ENCODE assay signal across 1 cellular context in the genomic region with DNA sequence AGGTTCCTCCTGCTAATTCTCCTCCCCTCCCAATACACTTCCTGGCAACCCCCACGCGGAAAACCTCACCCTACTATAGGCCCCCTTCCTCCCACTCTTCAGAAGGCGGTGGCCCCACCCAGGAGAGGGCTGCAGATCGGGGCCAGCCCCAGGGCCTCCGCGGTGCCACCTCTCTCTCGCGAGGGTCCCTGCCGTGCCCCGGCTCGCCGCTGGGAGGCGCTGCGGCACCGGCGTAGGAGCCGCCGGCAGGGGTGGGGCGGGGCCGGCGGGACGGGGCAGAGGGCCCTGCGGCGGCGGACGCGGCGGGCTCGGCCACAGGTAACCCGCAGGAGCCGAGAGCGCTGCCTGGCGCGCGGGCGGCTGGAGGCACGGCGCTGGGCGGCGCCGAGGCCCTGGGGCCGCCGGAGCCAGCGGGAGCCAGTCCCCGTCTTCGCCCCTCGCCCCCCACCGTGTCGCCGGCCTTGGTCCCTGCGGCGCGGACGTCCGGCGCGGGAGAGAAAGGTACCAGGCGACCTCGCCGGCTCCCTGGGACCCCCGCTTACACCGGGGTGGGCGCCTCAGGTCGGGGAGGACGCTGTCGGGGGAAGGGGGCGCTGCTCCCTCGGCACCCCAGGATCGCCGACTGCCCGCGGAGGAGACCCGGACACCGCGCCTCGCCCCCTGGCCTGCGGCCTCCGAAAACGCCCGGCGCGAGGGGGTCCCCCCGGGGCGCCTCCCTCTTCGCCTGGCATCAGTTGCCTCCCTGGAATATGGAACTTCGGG.
TF ChIP-seq lines count a peak whose summit lies in the region.

A gene (plus strand): TSS at position 278 of the 762 bp plus-strand sequence. CDS start 133,825 bp downstream, outside the sequence.

TF ChIP-seq in HepG2, 621 proteins besides CTCF, POLR2A, EP300 and RAD21 (continued from another document):
- TF ChIP-seq GTF3A (CRISPR knock-in tag; conservative IDR thresholded peaks at IDR 0.05) (no peak), ARNT2 (CRISPR knock-in tag; IDR thresholded peaks at IDR 0.05; ENCODE audit: low read depth) (peak; percentile 65; the same call in 1 of the 2 replicates), DNMT1 (CRISPR knock-in tag; IDR thresholded peaks at IDR 0.05) (0 out of 2 replicates have a peak, but pooled peaks have one; percentile 38), ZNF331 (CRISPR knock-in tag; IDR thresholded peaks at IDR 0.05) (peak; percentile 42; the same call in 1 of the 2 replicates), THAP11 (CRISPR knock-in tag; IDR thresholded peaks at IDR 0.05) (peak; percentile 24; the same call in 1 of the 2 replicates), BCL6 (CRISPR knock-in tag; IDR thresholded peaks at IDR 0.05) (no peak), MEIS2 (CRISPR knock-in tag; IDR thresholded peaks at IDR 0.05) (0 out of 2 replicates have a peak, but pooled peaks have one; percentile 31), ZFY (CRISPR knock-in tag; IDR thresholded peaks at IDR 0.05) (peak; percentile 40), SKI (IDR thresholded peaks at IDR 0.05; ENCODE audit: partially characterized antibody) (peak; percentile 71), MXI1 (IDR thresholded peaks at IDR 0.05; ENCODE audit: borderline replicate concordance, low read depth, low read length) (no peak), ZNF160 (CRISPR knock-in tag; IDR thresholded peaks at IDR 0.05) (0 out of 2 replicates have a peak, but pooled peaks have one; percentile 41), HOXD1 (CRISPR knock-in tag; IDR thresholded peaks at IDR 0.05) (no peak), ZNF614 (CRISPR knock-in tag; IDR thresholded peaks at IDR 0.05; ENCODE audit: borderline replicate concordance) (0 out of 2 replicates have a peak, but pooled peaks have one; percentile 21), SP4 (CRISPR knock-in tag; IDR thresholded peaks at IDR 0.05) (peak; percentile 37; the same call in 1 of the 2 replicates), TBL1XR1 (IDR thresholded peaks at IDR 0.05; ENCODE audit: borderline replicate concordance, low read length, partially characterized antibody) (no peak), TARDBP (CRISPR knock-in tag; IDR thresholded peaks at IDR 0.05) (0 out of 2 replicates have a peak, but pooled peaks have one; percentile 50), ZNF235 (CRISPR knock-in tag; IDR thresholded peaks at IDR 0.05; ENCODE audit: borderline replicate concordance) (0 out of 2 replicates have a peak, but pooled peaks have one; percentile 27), ZNF619 (CRISPR knock-in tag; IDR thresholded peaks at IDR 0.05) (no peak), NR2F1 (CRISPR knock-in tag; IDR thresholded peaks at IDR 0.05) (no peak), TOE1 (CRISPR knock-in tag; IDR thresholded peaks at IDR 0.05) (no peak), FOXA3 (CRISPR knock-in tag; IDR thresholded peaks at IDR 0.05) (peak; percentile 11; the same call in 1 of the 2 replicates), POGZ (CRISPR knock-in tag; IDR thresholded peaks at IDR 0.05) (peak; percentile 40; the same call in 1 of the 2 replicates), SPEN (CRISPR knock-in tag; IDR thresholded peaks at IDR 0.05; ENCODE audit: low read depth) (no peak; the same call in 1 of the 2 replicates), ZNF329 (CRISPR knock-in tag; IDR thresholded peaks at IDR 0.05; ENCODE audit: low read depth) (0 out of 2 replicates have a peak, but pooled peaks have one; percentile 34)
- TF ChIP-seq, protein P1, sequence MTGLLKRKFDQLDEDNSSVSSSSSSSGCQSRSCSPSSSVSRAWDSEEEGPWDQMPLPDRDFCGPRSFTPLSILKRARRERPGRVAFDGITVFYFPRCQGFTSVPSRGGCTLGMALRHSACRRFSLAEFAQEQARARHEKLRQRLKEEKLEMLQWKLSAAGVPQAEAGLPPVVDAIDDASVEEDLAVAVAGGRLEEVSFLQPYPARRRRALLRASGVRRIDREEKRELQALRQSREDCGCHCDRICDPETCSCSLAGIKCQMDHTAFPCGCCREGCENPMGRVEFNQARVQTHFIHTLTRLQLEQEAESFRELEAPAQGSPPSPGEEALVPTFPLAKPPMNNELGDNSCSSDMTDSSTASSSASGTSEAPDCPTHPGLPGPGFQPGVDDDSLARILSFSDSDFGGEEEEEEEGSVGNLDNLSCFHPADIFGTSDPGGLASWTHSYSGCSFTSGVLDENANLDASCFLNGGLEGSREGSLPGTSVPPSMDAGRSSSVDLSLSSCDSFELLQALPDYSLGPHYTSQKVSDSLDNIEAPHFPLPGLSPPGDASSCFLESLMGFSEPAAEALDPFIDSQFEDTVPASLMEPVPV (CRISPR knock-in tag; IDR thresholded peaks at IDR 0.05), result no peak
- TF ChIP-seq, protein P2, sequence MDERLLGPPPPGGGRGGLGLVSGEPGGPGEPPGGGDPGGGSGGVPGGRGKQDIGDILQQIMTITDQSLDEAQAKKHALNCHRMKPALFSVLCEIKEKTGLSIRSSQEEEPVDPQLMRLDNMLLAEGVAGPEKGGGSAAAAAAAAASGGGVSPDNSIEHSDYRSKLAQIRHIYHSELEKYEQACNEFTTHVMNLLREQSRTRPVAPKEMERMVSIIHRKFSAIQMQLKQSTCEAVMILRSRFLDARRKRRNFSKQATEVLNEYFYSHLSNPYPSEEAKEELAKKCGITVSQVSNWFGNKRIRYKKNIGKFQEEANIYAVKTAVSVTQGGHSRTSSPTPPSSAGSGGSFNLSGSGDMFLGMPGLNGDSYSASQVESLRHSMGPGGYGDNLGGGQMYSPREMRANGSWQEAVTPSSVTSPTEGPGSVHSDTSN (CRISPR knock-in tag; IDR thresholded peaks at IDR 0.05), result no peak
- TF ChIP-seq, protein P3, sequence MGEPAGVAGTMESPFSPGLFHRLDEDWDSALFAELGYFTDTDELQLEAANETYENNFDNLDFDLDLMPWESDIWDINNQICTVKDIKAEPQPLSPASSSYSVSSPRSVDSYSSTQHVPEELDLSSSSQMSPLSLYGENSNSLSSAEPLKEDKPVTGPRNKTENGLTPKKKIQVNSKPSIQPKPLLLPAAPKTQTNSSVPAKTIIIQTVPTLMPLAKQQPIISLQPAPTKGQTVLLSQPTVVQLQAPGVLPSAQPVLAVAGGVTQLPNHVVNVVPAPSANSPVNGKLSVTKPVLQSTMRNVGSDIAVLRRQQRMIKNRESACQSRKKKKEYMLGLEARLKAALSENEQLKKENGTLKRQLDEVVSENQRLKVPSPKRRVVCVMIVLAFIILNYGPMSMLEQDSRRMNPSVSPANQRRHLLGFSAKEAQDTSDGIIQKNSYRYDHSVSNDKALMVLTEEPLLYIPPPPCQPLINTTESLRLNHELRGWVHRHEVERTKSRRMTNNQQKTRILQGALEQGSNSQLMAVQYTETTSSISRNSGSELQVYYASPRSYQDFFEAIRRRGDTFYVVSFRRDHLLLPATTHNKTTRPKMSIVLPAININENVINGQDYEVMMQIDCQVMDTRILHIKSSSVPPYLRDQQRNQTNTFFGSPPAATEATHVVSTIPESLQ (CRISPR knock-in tag; conservative IDR thresholded peaks at IDR 0.05), result no peak
- TF ChIP-seq, protein P4, sequence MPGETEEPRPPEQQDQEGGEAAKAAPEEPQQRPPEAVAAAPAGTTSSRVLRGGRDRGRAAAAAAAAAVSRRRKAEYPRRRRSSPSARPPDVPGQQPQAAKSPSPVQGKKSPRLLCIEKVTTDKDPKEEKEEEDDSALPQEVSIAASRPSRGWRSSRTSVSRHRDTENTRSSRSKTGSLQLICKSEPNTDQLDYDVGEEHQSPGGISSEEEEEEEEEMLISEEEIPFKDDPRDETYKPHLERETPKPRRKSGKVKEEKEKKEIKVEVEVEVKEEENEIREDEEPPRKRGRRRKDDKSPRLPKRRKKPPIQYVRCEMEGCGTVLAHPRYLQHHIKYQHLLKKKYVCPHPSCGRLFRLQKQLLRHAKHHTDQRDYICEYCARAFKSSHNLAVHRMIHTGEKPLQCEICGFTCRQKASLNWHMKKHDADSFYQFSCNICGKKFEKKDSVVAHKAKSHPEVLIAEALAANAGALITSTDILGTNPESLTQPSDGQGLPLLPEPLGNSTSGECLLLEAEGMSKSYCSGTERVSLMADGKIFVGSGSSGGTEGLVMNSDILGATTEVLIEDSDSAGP (CRISPR knock-in tag; IDR thresholded peaks at IDR 0.05; ENCODE audit: borderline replicate concordance), result 0 out of 2 replicates have a peak, but pooled peaks have one; percentile 22
- TF ChIP-seq, protein P5, sequence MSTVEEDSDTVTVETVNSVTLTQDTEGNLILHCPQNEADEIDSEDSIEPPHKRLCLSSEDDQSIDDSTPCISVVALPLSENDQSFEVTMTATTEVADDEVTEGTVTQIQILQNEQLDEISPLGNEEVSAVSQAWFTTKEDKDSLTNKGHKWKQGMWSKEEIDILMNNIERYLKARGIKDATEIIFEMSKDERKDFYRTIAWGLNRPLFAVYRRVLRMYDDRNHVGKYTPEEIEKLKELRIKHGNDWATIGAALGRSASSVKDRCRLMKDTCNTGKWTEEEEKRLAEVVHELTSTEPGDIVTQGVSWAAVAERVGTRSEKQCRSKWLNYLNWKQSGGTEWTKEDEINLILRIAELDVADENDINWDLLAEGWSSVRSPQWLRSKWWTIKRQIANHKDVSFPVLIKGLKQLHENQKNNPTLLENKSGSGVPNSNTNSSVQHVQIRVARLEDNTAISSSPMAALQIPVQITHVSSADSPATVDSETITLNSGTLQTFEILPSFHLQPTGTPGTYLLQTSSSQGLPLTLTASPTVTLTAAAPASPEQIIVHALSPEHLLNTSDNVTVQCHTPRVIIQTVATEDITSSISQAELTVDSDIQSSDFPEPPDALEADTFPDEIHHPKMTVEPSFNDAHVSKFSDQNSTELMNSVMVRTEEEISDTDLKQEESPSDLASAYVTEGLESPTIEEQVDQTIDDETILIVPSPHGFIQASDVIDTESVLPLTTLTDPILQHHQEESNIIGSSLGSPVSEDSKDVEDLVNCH (CRISPR knock-in tag; IDR thresholded peaks at IDR 0.05), result no peak
- TF ChIP-seq, protein P6, sequence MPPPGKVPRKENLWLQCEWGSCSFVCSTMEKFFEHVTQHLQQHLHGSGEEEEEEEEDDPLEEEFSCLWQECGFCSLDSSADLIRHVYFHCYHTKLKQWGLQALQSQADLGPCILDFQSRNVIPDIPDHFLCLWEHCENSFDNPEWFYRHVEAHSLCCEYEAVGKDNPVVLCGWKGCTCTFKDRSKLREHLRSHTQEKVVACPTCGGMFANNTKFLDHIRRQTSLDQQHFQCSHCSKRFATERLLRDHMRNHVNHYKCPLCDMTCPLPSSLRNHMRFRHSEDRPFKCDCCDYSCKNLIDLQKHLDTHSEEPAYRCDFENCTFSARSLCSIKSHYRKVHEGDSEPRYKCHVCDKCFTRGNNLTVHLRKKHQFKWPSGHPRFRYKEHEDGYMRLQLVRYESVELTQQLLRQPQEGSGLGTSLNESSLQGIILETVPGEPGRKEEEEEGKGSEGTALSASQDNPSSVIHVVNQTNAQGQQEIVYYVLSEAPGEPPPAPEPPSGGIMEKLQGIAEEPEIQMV (CRISPR knock-in tag; IDR thresholded peaks at IDR 0.05; ENCODE audit: low read depth), result 0 out of 2 replicates have a peak, but pooled peaks have one; percentile 77
